In genomic region chr4:19748470-19748869, GRCh38 we compare ENCODE assay signal across 12 cellular contexts.
DNase-seq lines count a peak whose midpoint lies in the region; ATAC-seq and TF ChIP-seq lines count a peak whose summit lies in the region.
"Had no signal": no experiment of that assay in that cellular context is flagged by ENCODE, and none has a peak within 500 bp of the region (broad histone marks: within the 10 kb centered on the region; RNA-seq: fewer than 3 reads in every experiment).

No MANE protein-coding gene starts in this region.

- peaks cover 0 to 19% (median 5%) of the 10 kb centered on the region in 9 donors for H3K9me3 Mint-ChIP-seq in naive thymus-derived CD8-positive, alpha-beta T cell

- no peak overlapping the region for H3K4me3 Mint-ChIP-seq in naive thymus-derived CD8-positive, alpha-beta T cell

- H3K27me3 ChIP-seq in SJSA1 (replicated peaks): no peaks in the 10 kb centered on the region
- H3K27me3 ChIP-seq in gastroesophageal sphincter: no peaks in the 10 kb centered on the region

- POLR2A ChIA-PET in naive thymus-derived CD8-positive, alpha-beta T cell (lab: Charles Lee): no interaction called here

- H3K36me3 ChIP-seq in SJSA1 (no peaks in the 10 kb centered on the region), gastroesophageal sphincter (no peaks in the 10 kb centered on the region)
- H3K36me3 ChIP-seq: thoracic aorta had no signal

- no peak for TF ChIP-seq CTCF in AG09309 (IDR thresholded peaks at IDR 0.05; ENCODE audit: control insufficient read depth, insufficient read depth, low read depth, low read length, missing control alignments)
- no peak for TF ChIP-seq CTCF in gastroesophageal sphincter (IDR thresholded peaks at IDR 0.05)

- H3K9me3 ChIP-seq in SJSA1 (replicated peaks) (no peaks in the 10 kb centered on the region), gastroesophageal sphincter (no peaks in the 10 kb centered on the region)
- H3K9me3 ChIP-seq: thoracic aorta had no signal

- peak overlapping the region; percentile 52 for H3K27ac ChIP-seq in SJSA1
- no peak overlapping the region for H3K27ac ChIP-seq in gastroesophageal sphincter
- H3K27ac ChIP-seq: coronary artery, thoracic aorta had no signal

- H3K36me3 Mint-ChIP-seq in naive thymus-derived CD8-positive, alpha-beta T cell: no peaks in the 10 kb centered on the region

- H3K27ac Mint-ChIP-seq in naive thymus-derived CD8-positive, alpha-beta T cell: no peak overlapping the region

- 39 to 45% methylated on average over 3 of the region's 3 CpGs for WGBS in gastroesophageal sphincter (ENCODE audit: low coverage in 1 of 2), 2 donors

- no peak for TF ChIP-seq EP300 in gastroesophageal sphincter (IDR thresholded peaks at IDR 0.05)

- H3K4me3 ChIP-seq in AG09309 (ENCODE audit: control insufficient read depth, low read depth, low read length): no peak overlapping the region
- no peak overlapping the region for H3K4me3 ChIP-seq in SJSA1
- H3K4me3 ChIP-seq in gastroesophageal sphincter: no peak overlapping the region
- H3K4me3 ChIP-seq: coronary artery, thoracic aorta had no signal

- DNase-seq in AG09309 (ENCODE audit: low read depth) (peak; percentile 94), SJSA1 (ENCODE audit: low read depth in 1 of 2, low spot score in 2 of 2) (no peak), renal cortical epithelial cell (ENCODE audit: low read depth) (peak; percentile 60), SK-N-DZ (ENCODE audit: low spot score) (no peak)
- DNase-seq in stimulated activated CD4-positive, alpha-beta T cell treated with anti-CD3 and anti-CD28 coated beads, Interleukin-2, amount 100 ng/mL, for 24 hours: no peak
- DNase-seq in naive thymus-derived CD8-positive, alpha-beta T cell: no peak
- DNase-seq: activated naive CD4-positive, alpha-beta T cell; T1000 had no signal

- no peaks in the 10 kb centered on the region for H3K27me3 Mint-ChIP-seq in naive thymus-derived CD8-positive, alpha-beta T cell

- H3K4me1 ChIP-seq in SJSA1 (replicated peaks): peaks cover 22% of the 10 kb centered on the region
- peaks cover 0 to 12% (median 0%) of the 10 kb centered on the region in 3 donors for H3K4me1 ChIP-seq in gastroesophageal sphincter

- no peaks in the 10 kb centered on the region for H3K4me1 Mint-ChIP-seq in naive thymus-derived CD8-positive, alpha-beta T cell

- no peak for TF ChIP-seq POLR2A in gastroesophageal sphincter (IDR thresholded peaks at IDR 0.05)

- ATAC-seq in gastroesophageal sphincter (peak; percentile 79), HG03439 (IDR thresholded peaks at IDR 0.05; ENCODE audit: unreplicated experiment) (no peak)
- ATAC-seq in naive thymus-derived CD8-positive, alpha-beta T cell: no peak

Comparison
In these comparisons a context has a peak if more than half of its experiments do, and no peak if none do; other contexts are left out.
1. DNase-seq: peak in AG09309 (single experiment) and renal cortical epithelial cell (single experiment); none in SJSA1 (0 of 2), stimulated activated CD4-positive, alpha-beta T cell treated with anti-CD3 and anti-CD28 coated beads, Interleukin-2, amount 100 ng/mL, for 24 hours (0 of 2), SK-N-DZ (single experiment) and naive thymus-derived CD8-positive, alpha-beta T cell (0 of 10).